ENCODE assay signal across 15 cellular contexts in genomic region chr1:201400257-201401230, GRCh38. TPM values are rescaled to one million over a fixed set of nuclear protein-coding genes. Genes with fewer than 3 reads are reported as not detected.
A peak's percentile ranks its signal among the peaks of the same experiment; 100 is the strongest.
DNase-seq lines count a peak whose midpoint lies in the region; ATAC-seq and TF ChIP-seq lines count a peak whose summit lies in the region.
"Had no signal": no experiment of that assay in that cellular context is flagged by ENCODE, and none has a peak within 500 bp of the region (broad histone marks: within the 10 kb centered on the region; RNA-seq: fewer than 3 reads in every experiment).

No MANE protein-coding gene starts in this region.

- peak; percentile 21; the same call in 1 of the 2 replicates for ATAC-seq in WTC11
- peak; percentile 46 for ATAC-seq in left ventricle myocardium superior
- ATAC-seq in HG02571 (IDR thresholded peaks at IDR 0.05; ENCODE audit: unreplicated experiment) = no peak
- ATAC-seq: stimulated activated effector memory CD8-positive, alpha-beta T cell treated with anti-CD3 and anti-CD28 coated beads, Interleukin-12 subunit alpha, Interleukin-12 subunit beta, amount 100 ng/mL, for 72 hours had no signal

- peak overlapping the region; percentile 84 for H3K9ac ChIP-seq in mucosa of stomach (ENCODE audit: low read length)

- peaks cover 20% of the 10 kb centered on the region for H3K4me1 Mint-ChIP-seq in WTC11
- H3K4me1 Mint-ChIP-seq: CD4-positive, CD25-positive, alpha-beta regulatory T cell; stimulated activated effector memory CD8-positive, alpha-beta T cell treated with anti-CD3 and anti-CD28 coated beads, Interleukin-12 subunit alpha, Interleukin-12 subunit beta, amount 100 ng/mL, for 72 hours had no signal

- DNase-seq in WTC11 (ENCODE audit: low spot score) = no peak
- no peak for DNase-seq in left ventricle myocardium superior
- DNase-seq in vagina (ENCODE audit: extremely low spot score in 2 of 2) = no peak
- no peak for DNase-seq in GOT3 (lab: John Stamatoyannopoulos, UW)
- DNase-seq in lower leg skin (ENCODE audit: low spot score in 2 of 2) = no peak
- DNase-seq: CD4-positive, CD25-positive, alpha-beta regulatory T cell; KBM-7; NCI-H1436 treated with DMSO at 0.1 percent for 48 hours; NCI-H446 treated with DMSO at 0.1 percent for 48 hours; stimulated activated CD4-positive, alpha-beta T cell treated with anti-CD3 and anti-CD28 coated beads, Interleukin-4, amount 100 ng/mL, for 4 hours; uterus had no signal

- H3K27me3 Mint-ChIP-seq in WTC11 (ENCODE audit: low read depth) = peaks cover 8% of the 10 kb centered on the region; the same call in 1 of the 2 replicates

- TF ChIP-seq POLR2A in vagina (IDR thresholded peaks at IDR 0.05) (no peak), lower leg skin (IDR thresholded peaks at IDR 0.05) (no peak)

- POLR2A ChIA-PET in WTC11 (lab: Charles Lee) = interaction anchor here (0.5 to 1.5 kb wide), 2 partner anchors 15 to 234 kb away, joined by 3 to 5 read pairs; no protein-coding TSS in a partner anchor

- CTCF ChIA-PET in WTC11 (lab: Charles Lee) = interaction anchor here (0.6 to 2.6 kb wide), 7 partner anchors 9 to 333 kb away, joined by 3 to 11 read pairs (median 5); no protein-coding TSS in a partner anchor

- H3K27ac Mint-ChIP-seq in WTC11 = no peak overlapping the region
- H3K27ac Mint-ChIP-seq: CD4-positive, CD25-positive, alpha-beta regulatory T cell; stimulated activated effector memory CD8-positive, alpha-beta T cell treated with anti-CD3 and anti-CD28 coated beads, Interleukin-12 subunit alpha, Interleukin-12 subunit beta, amount 100 ng/mL, for 72 hours had no signal

- peaks cover 22% of the 10 kb centered on the region for H3K27me3 ChIP-seq in mucosa of stomach (ENCODE audit: control insufficient read depth, insufficient read depth, low read length)
- no peaks in the 10 kb centered on the region for H3K27me3 ChIP-seq in vagina

- no peaks in the 10 kb centered on the region for H3K9me3 Mint-ChIP-seq in WTC11
- H3K9me3 Mint-ChIP-seq: CD4-positive, CD25-positive, alpha-beta regulatory T cell; stimulated activated effector memory CD8-positive, alpha-beta T cell treated with anti-CD3 and anti-CD28 coated beads, Interleukin-12 subunit alpha, Interleukin-12 subunit beta, amount 100 ng/mL, for 72 hours had no signal

- intact Hi-C loops in left ventricle myocardium superior (cut with micrococcal nuclease) = no loop called here
- intact Hi-C loops in vagina (cut with DNase I) = no loop called here
- intact Hi-C loops in lower leg skin (cut with DNase I; ENCODE audit: low total_unique reads) = no loop called here

- TF ChIP-seq CTCF in WTC11 (IDR thresholded peaks at IDR 0.05) (no peak), vagina (IDR thresholded peaks at IDR 0.05) (no peak), lower leg skin (IDR thresholded peaks at IDR 0.05) (no peak)

- H3K4me1 ChIP-seq in mucosa of stomach (ENCODE audit: control insufficient read depth, insufficient read depth, low read length) = peaks cover 54% of the 10 kb centered on the region
- peaks cover 29% of the 10 kb centered on the region for H3K4me1 ChIP-seq in vagina
- H3K4me1 ChIP-seq: uterus had no signal

- 62 to 82% methylated on average over 12 of the region's 12 CpGs for WGBS in lower leg skin, 2 donors

- peak overlapping the region; percentile 37 for H3K4me3 ChIP-seq in mucosa of stomach (ENCODE audit: low read length)
- no peak overlapping the region for H3K4me3 ChIP-seq in vagina
- H3K4me3 ChIP-seq in lower leg skin (ENCODE audit: low read depth, poor library complexity, severe bottlenecking) = no peak overlapping the region
- H3K4me3 ChIP-seq: uterus had no signal

- H3K36me3 Mint-ChIP-seq in WTC11 = no peaks in the 10 kb centered on the region
- H3K36me3 Mint-ChIP-seq: CD4-positive, CD25-positive, alpha-beta regulatory T cell; stimulated activated effector memory CD8-positive, alpha-beta T cell treated with anti-CD3 and anti-CD28 coated beads, Interleukin-12 subunit alpha, Interleukin-12 subunit beta, amount 100 ng/mL, for 72 hours had no signal

- H3K9me3 ChIP-seq in mucosa of stomach (ENCODE audit: control insufficient read depth, low read length) (no peaks in the 10 kb centered on the region), vagina (no peaks in the 10 kb centered on the region)
- H3K9me3 ChIP-seq: uterus had no signal

- H3K27ac ChIP-seq in vagina = peak overlapping the region; percentile 80
- H3K27ac ChIP-seq: uterus had no signal

- H3K4me3 Mint-ChIP-seq in WTC11 = peak overlapping the region; percentile 60
- H3K4me3 Mint-ChIP-seq: CD4-positive, CD25-positive, alpha-beta regulatory T cell; stimulated activated effector memory CD8-positive, alpha-beta T cell treated with anti-CD3 and anti-CD28 coated beads, Interleukin-12 subunit alpha, Interleukin-12 subunit beta, amount 100 ng/mL, for 72 hours had no signal

- H3K36me3 ChIP-seq in mucosa of stomach (ENCODE audit: control insufficient read depth, insufficient read depth, low read length) (no peaks in the 10 kb centered on the region), vagina (no peaks in the 10 kb centered on the region)
- H3K36me3 ChIP-seq: uterus had no signal

TF ChIP-seq in WTC11, 78 proteins besides CTCF, POLR2A, EP300 and RAD21:
- TF ChIP-seq MYBL2 (CRISPR knock-in tag; IDR thresholded peaks at IDR 0.05) (no peak), ZNF121 (CRISPR knock-in tag; IDR thresholded peaks at IDR 0.05) (no peak), TCF7 (CRISPR knock-in tag; IDR thresholded peaks at IDR 0.05; ENCODE audit: low read depth) (no peak), ZNF416 (CRISPR knock-in tag; IDR thresholded peaks at IDR 0.05) (no peak), SMAD3 (CRISPR knock-in tag; IDR thresholded peaks at IDR 0.05; ENCODE audit: borderline replicate concordance) (no peak), FOXJ3 (CRISPR knock-in tag; IDR thresholded peaks at IDR 0.05; ENCODE audit: borderline replicate concordance) (no peak), ATF1 (CRISPR knock-in tag; IDR thresholded peaks at IDR 0.05) (no peak), ZNF263 (CRISPR knock-in tag; IDR thresholded peaks at IDR 0.05; ENCODE audit: low read depth) (no peak), ZNF317 (CRISPR knock-in tag; IDR thresholded peaks at IDR 0.05; ENCODE audit: borderline replicate concordance, low read depth) (no peak), CDX4 (CRISPR knock-in tag; IDR thresholded peaks at IDR 0.05; ENCODE audit: borderline replicate concordance) (no peak), RORB (CRISPR knock-in tag; IDR thresholded peaks at IDR 0.05) (no peak), ZNF532 (CRISPR knock-in tag; IDR thresholded peaks at IDR 0.05; ENCODE audit: borderline replicate concordance) (no peak), GTF2I (CRISPR knock-in tag; conservative IDR thresholded peaks at IDR 0.05) (no peak), MLX (CRISPR knock-in tag; IDR thresholded peaks at IDR 0.05) (no peak)

RNA-seq across cellular contexts. Expression of gene LAD1, which starts 1.4 kb away (rescaled TPM):
- total RNA-seq in WTC11 (2021) (14.5 to 15.6 TPM (median 14.9 TPM) in 3 replicates), left ventricle myocardium superior (2.2 TPM), vagina (91.8 TPM), lower leg skin (100 to 1,000 TPM; 271 to 336 (median 291) TPM)
- total RNA-seq: CD4-positive, CD25-positive, alpha-beta regulatory T cell had no signal

RNA-seq across cellular contexts. Expression of gene TNNI1, which starts 21.0 kb away (rescaled TPM):
- total RNA-seq in WTC11 (2021) (0.34 to 0.50 TPM (median 0.44 TPM) in 3 replicates), left ventricle myocardium superior (1.1 TPM), vagina (not detected), lower leg skin (not detected)
- total RNA-seq: CD4-positive, CD25-positive, alpha-beta regulatory T cell; renal cortical epithelial cell had no signal

RNA-seq across cellular contexts. Expression of gene TNNT2, which starts 23.1 kb away (rescaled TPM):
- total RNA-seq in WTC11 (2021) (6.1 to 10.1 TPM (median 7.9 TPM) in 3 replicates), left ventricle myocardium superior (10,350 TPM), vagina (9.8 TPM), lower leg skin (10 to 100 TPM in 3 of 4 donors, 1 to 10 TPM in 1; 6.6 to 28.3 (median 20.5) TPM)
- total RNA-seq: CD4-positive, CD25-positive, alpha-beta regulatory T cell had no signal

Comparison
In these comparisons a context has a peak if more than half of its experiments do, and no peak if none do; other contexts are left out.
1. RNA of gene TNNT2, which starts 23.1 kb away (total RNA-seq): 10,350 TPM in left ventricle myocardium superior (single experiment); 6.6 to 28.3 TPM in lower leg skin, 9.8 TPM in vagina (single experiment) and 6.1 to 10.1 TPM in WTC11; every median in the first group is over 100 times any median in the second.